ENCODE assay signal across 11 cellular contexts in genomic region chr5:97094579-97095317, GRCh38. TPM values are rescaled to one million over a fixed set of nuclear protein-coding genes. Genes with fewer than 3 reads are reported as not detected.
A peak's percentile ranks its signal among the peaks of the same experiment; 100 is the strongest.
DNase-seq lines count a peak whose midpoint lies in the region; ATAC-seq and TF ChIP-seq lines count a peak whose summit lies in the region.
"Had no signal": no experiment of that assay in that cellular context is flagged by ENCODE, and none has a peak within 500 bp of the region (broad histone marks: within the 10 kb centered on the region; RNA-seq: fewer than 3 reads in every experiment).

No MANE protein-coding gene starts in this region.

- DNase-seq in activated CD4-positive, alpha-beta T cell treated with anti-CD3 and anti-CD28 coated beads for 48 hours: peak; percentile 41
- DNase-seq in activated CD4-positive, alpha-beta T cell treated with anti-CD3 and anti-CD28 coated beads, Interleukin-2, amount 50 U/mL, for 1 hour: no peak
- DNase-seq in Jurkat, Clone E6-1 (ENCODE audit: low read depth, low spot score): peak; percentile 17
- peak; percentile 6 to 32 (median 21) for DNase-seq in stimulated activated CD4-positive, alpha-beta T cell treated with anti-CD3 and anti-CD28 coated beads, TNF-alpha, amount 100 ng/mL, for 48 hours (ENCODE audit: low read depth in 3 of 3)
- DNase-seq in hippocampal formation (lab: John Stamatoyannopoulos, UW) (no peak), H7 (no peak), lower leg skin (ENCODE audit: low spot score in 2 of 2) (no peak)
- DNase-seq: occipital lobe had no signal

- no peak overlapping the region for H3K4me3 ChIP-seq in Jurkat, Clone E6-1 (ENCODE audit: low read length)
- H3K4me3 ChIP-seq in H7 (ENCODE audit: insufficient read depth, low read depth, low read length) (no peak overlapping the region), lower leg skin (ENCODE audit: low read depth, poor library complexity, severe bottlenecking) (no peak overlapping the region)
- H3K4me3 ChIP-seq: A549 had no signal

- ATAC-seq in HG02588 (IDR thresholded peaks at IDR 0.05; ENCODE audit: unreplicated experiment): peak; percentile 99
- ATAC-seq: A549 had no signal

- no peak for TF ChIP-seq POLR2A in lower leg skin (IDR thresholded peaks at IDR 0.05)

- H3K36me3 ChIP-seq in H7 (replicated peaks; ENCODE audit: control insufficient read depth, insufficient read depth, low read length): no peaks in the 10 kb centered on the region

- H3K27me3 ChIP-seq in H7 (ENCODE audit: control insufficient read depth, insufficient read depth, low read length): no peaks in the 10 kb centered on the region

- intact Hi-C loops in lower leg skin (cut with DNase I; ENCODE audit: low total_unique reads): no loop called here

- WGBS in lower leg skin, 2 donors: 90 to 93% methylated on average over 8 of the region's 8 CpGs

- TF ChIP-seq CTCF in lower leg skin (IDR thresholded peaks at IDR 0.05): no peak

RNA-seq across cellular contexts. Expression of gene LIX1, which starts 47.7 kb away (rescaled TPM):
- not detected for polyA plus RNA-seq in Jurkat, Clone E6-1 (2012; ENCODE audit: insufficient read depth, insufficient read length)
- 0.14 TPM in 1 of 2 replicates, not detected in the other for total RNA-seq in H7 (2014; rRNA removed; shearing (Covaris generic))
- under 1 TPM in 1 of 4 donors, not detected in 3; 0.19 TPM for total RNA-seq in lower leg skin
- polyA plus RNA-seq: A549, adipose tissue had no signal

Comparison
In these comparisons a context has a peak if more than half of its experiments do, and no peak if none do; other contexts are left out.
1. DNase-seq: peak in activated CD4-positive, alpha-beta T cell treated with anti-CD3 and anti-CD28 coated beads for 48 hours (single experiment), Jurkat, Clone E6-1 (single experiment) and stimulated activated CD4-positive, alpha-beta T cell treated with anti-CD3 and anti-CD28 coated beads, TNF-alpha, amount 100 ng/mL, for 48 hours (3 of 3); none in activated CD4-positive, alpha-beta T cell treated with anti-CD3 and anti-CD28 coated beads, Interleukin-2, amount 50 U/mL, for 1 hour (single experiment), hippocampal formation (0 of 2), H7 (single experiment) and lower leg skin (0 of 2).